In genomic region chr20:45918182-45918737, GRCh38 we compare ENCODE assay signal across 11 cellular contexts. TPM values are rescaled to one million over a fixed set of nuclear protein-coding genes. Genes with fewer than 3 reads are reported as not detected.
DNase-seq lines count a peak whose midpoint lies in the region; ATAC-seq and TF ChIP-seq lines count a peak whose summit lies in the region.
"Had no signal": no experiment of that assay in that cellular context is flagged by ENCODE, and none has a peak within 500 bp of the region (broad histone marks: within the 10 kb centered on the region; RNA-seq: fewer than 3 reads in every experiment).

No MANE protein-coding gene starts in this region.

- H3K27ac Mint-ChIP-seq in activated T-cell treated with anti-CD3 and anti-CD28 coated beads, Interleukin-2, amount 50 U/mL, for 72 hours = no peak overlapping the region
- H3K27ac Mint-ChIP-seq: activated CD4-positive, alpha-beta T cell treated with anti-CD3 and anti-CD28 coated beads for 36 hours; activated naive CD8-positive, alpha-beta T cell treated with anti-CD3 and anti-CD28 coated beads, Interleukin-2, amount 50 U/mL, for 24 hours; natural killer cell had no signal

- no peaks in the 10 kb centered on the region for H3K9me3 Mint-ChIP-seq in activated T-cell treated with anti-CD3 and anti-CD28 coated beads, Interleukin-2, amount 50 U/mL, for 72 hours
- H3K9me3 Mint-ChIP-seq: activated naive CD8-positive, alpha-beta T cell treated with anti-CD3 and anti-CD28 coated beads, Interleukin-2, amount 50 U/mL, for 24 hours; natural killer cell had no signal

- H3K9me3 ChIP-seq in lower lobe of right lung (no peaks in the 10 kb centered on the region), upper lobe of right lung (no peaks in the 10 kb centered on the region)

- H3K27ac ChIP-seq in dorsolateral prefrontal cortex (peak overlapping the region in 58 of 59 donors; percentile 5 to 93 (median 77)), lower lobe of right lung (peak overlapping the region; percentile 69), upper lobe of right lung (peak overlapping the region; percentile 67)
- H3K27ac ChIP-seq: HL-60 had no signal

- peak; percentile 25 to 67 for ATAC-seq in lower lobe of right lung
- peak; percentile 60 for ATAC-seq in upper lobe of right lung
- ATAC-seq in activated T-cell treated with anti-CD3 and anti-CD28 coated beads, Interleukin-2, amount 50 U/mL, for 72 hours (replicated peaks in 1 of 2) = no peak
- ATAC-seq: activated CD4-positive, alpha-beta T cell treated with anti-CD3 and anti-CD28 coated beads for 36 hours; activated naive CD8-positive, alpha-beta T cell treated with anti-CD3 and anti-CD28 coated beads, Interleukin-2, amount 50 U/mL, for 24 hours; HCT116; natural killer cell had no signal

- H3K4me1 ChIP-seq in lower lobe of right lung = peaks cover 56% of the 10 kb centered on the region
- peaks cover 44% of the 10 kb centered on the region for H3K4me1 ChIP-seq in upper lobe of right lung

- no peak overlapping the region for H3K4me3 Mint-ChIP-seq in activated T-cell treated with anti-CD3 and anti-CD28 coated beads, Interleukin-2, amount 50 U/mL, for 72 hours
- H3K4me3 Mint-ChIP-seq: activated CD4-positive, alpha-beta T cell treated with anti-CD3 and anti-CD28 coated beads for 36 hours; activated naive CD8-positive, alpha-beta T cell treated with anti-CD3 and anti-CD28 coated beads, Interleukin-2, amount 50 U/mL, for 24 hours; natural killer cell had no signal

- H3K27me3 ChIP-seq in dorsolateral prefrontal cortex (no peaks in the 10 kb centered on the region), lower lobe of right lung (ENCODE audit: low read depth) (no peaks in the 10 kb centered on the region), upper lobe of right lung (no peaks in the 10 kb centered on the region)

- intact Hi-C loops in dorsolateral prefrontal cortex (cut with DNase I) (no loop called here), lower lobe of right lung (cut with DNase I) (no loop called here), upper lobe of right lung (cut with DNase I) (no loop called here)

- peaks cover 27% of the 10 kb centered on the region for H3K27me3 Mint-ChIP-seq in activated T-cell treated with anti-CD3 and anti-CD28 coated beads, Interleukin-2, amount 50 U/mL, for 72 hours (ENCODE audit: low read depth)

- H3K36me3 ChIP-seq in lower lobe of right lung = no peaks in the 10 kb centered on the region
- no peaks in the 10 kb centered on the region for H3K36me3 ChIP-seq in upper lobe of right lung

- peaks cover 7% of the 10 kb centered on the region for H3K4me1 Mint-ChIP-seq in activated T-cell treated with anti-CD3 and anti-CD28 coated beads, Interleukin-2, amount 50 U/mL, for 72 hours (ENCODE audit: low read depth)
- H3K4me1 Mint-ChIP-seq: natural killer cell had no signal

- DNase-seq in dorsolateral prefrontal cortex (peak in 1 of 10 donors; percentile 36), lower lobe of right lung (no peak), upper lobe of right lung (no peak), NCI-H2081 (lab: John Stamatoyannopoulos, UW) (no peak)
- DNase-seq in activated T-cell treated with anti-CD3 and anti-CD28 coated beads, Interleukin-2, amount 50 U/mL, for 72 hours = no peak
- DNase-seq: activated CD4-positive, alpha-beta T cell treated with anti-CD3 and anti-CD28 coated beads for 36 hours; activated naive CD8-positive, alpha-beta T cell treated with anti-CD3 and anti-CD28 coated beads, Interleukin-2, amount 50 U/mL, for 24 hours; DMS79 treated with DMSO at 0.1 percent for 48 hours; natural killer cell had no signal

- H3K4me3 ChIP-seq in dorsolateral prefrontal cortex (no peak overlapping the region), lower lobe of right lung (no peak overlapping the region), upper lobe of right lung (no peak overlapping the region)

- H3K36me3 Mint-ChIP-seq in activated T-cell treated with anti-CD3 and anti-CD28 coated beads, Interleukin-2, amount 50 U/mL, for 72 hours (ENCODE audit: insufficient read depth in 2 of 2) = no peaks in the 10 kb centered on the region
- H3K36me3 Mint-ChIP-seq: natural killer cell had no signal

- TF ChIP-seq CTCF in dorsolateral prefrontal cortex (IDR thresholded peaks at IDR 0.05 in 54 of 56, conservative IDR thresholded peaks at IDR 0.05 in 2 of 56; ENCODE audit: low read depth in 1 of 56, partially characterized antibody in 56 of 56) (no peak), lower lobe of right lung (IDR thresholded peaks at IDR 0.05) (no peak), upper lobe of right lung (IDR thresholded peaks at IDR 0.05) (no peak)

RNA-seq across cellular contexts. Expression of gene PLTP, which starts 6.3 kb away (rescaled TPM):
- total RNA-seq in dorsolateral prefrontal cortex (100 to 1,000 TPM in 9 of 120 experiments, 10 to 100 TPM in 111; 26.9 to 232 (median 59.4) TPM), lower lobe of right lung (145 TPM), upper lobe of right lung (65.9 TPM)
- 10 to 100 TPM in 1 of 2 donors, 1 to 10 TPM in 1; 8.9 to 18.0 TPM for total RNA-seq in activated T-cell treated with anti-CD3 and anti-CD28 coated beads, Interleukin-2, amount 50 U/mL, for 72 hours

RNA-seq across cellular contexts. Expression of gene PCIF1, which starts 16.2 kb away (rescaled TPM):
- 10 to 100 TPM; 20.4 to 44.7 (median 32.2) TPM for total RNA-seq in dorsolateral prefrontal cortex
- total RNA-seq in lower lobe of right lung = 34.7 TPM
- total RNA-seq in upper lobe of right lung = 43.1 TPM
- 10 to 100 TPM; 38.7 to 42.0 TPM for total RNA-seq in activated T-cell treated with anti-CD3 and anti-CD28 coated beads, Interleukin-2, amount 50 U/mL, for 72 hours

RNA-seq across cellular contexts. Expression of gene CTSA, which starts 27.1 kb away (rescaled TPM):
- 100 to 1,000 TPM in 102 of 120 experiments, 10 to 100 TPM in 18; 72.5 to 172 (median 116) TPM for total RNA-seq in dorsolateral prefrontal cortex
- 185 TPM for total RNA-seq in lower lobe of right lung
- total RNA-seq in upper lobe of right lung = 164 TPM
- total RNA-seq in activated T-cell treated with anti-CD3 and anti-CD28 coated beads, Interleukin-2, amount 50 U/mL, for 72 hours = 10 to 100 TPM; 37.0 to 59.1 TPM

RNA-seq across cellular contexts. Expression of gene NEURL2, which starts 27.3 kb away (rescaled TPM):
- total RNA-seq in dorsolateral prefrontal cortex (10 to 100 TPM in 6 of 120 experiments, 1 to 10 TPM in 114; 3.3 to 19.6 (median 7.1) TPM), lower lobe of right lung (2.4 TPM), upper lobe of right lung (2.8 TPM)
- 1 to 10 TPM; 2.1 to 3.2 TPM for total RNA-seq in activated T-cell treated with anti-CD3 and anti-CD28 coated beads, Interleukin-2, amount 50 U/mL, for 72 hours

RNA-seq across cellular contexts. Expression of gene SPATA25, which starts 30.8 kb away (rescaled TPM):
- total RNA-seq in dorsolateral prefrontal cortex = 1 to 10 TPM; 1.6 to 9.6 (median 4.6) TPM
- 1.1 TPM for total RNA-seq in lower lobe of right lung
- total RNA-seq in upper lobe of right lung = 1.3 TPM
- total RNA-seq in activated T-cell treated with anti-CD3 and anti-CD28 coated beads, Interleukin-2, amount 50 U/mL, for 72 hours = under 1 TPM; 0.46 to 0.90 TPM

Comparison
In these comparisons a context has a peak if more than half of its experiments do, and no peak if none do; other contexts are left out.
1. ATAC-seq: peak in lower lobe of right lung (2 of 2) and upper lobe of right lung (single experiment); none in activated T-cell treated with anti-CD3 and anti-CD28 coated beads, Interleukin-2, amount 50 U/mL, for 72 hours (0 of 2).
2. Peak in every context shown above with its lines, with median percentiles within 50 percentile points of each other: H3K27ac ChIP-seq.